In the genomic region with DNA sequence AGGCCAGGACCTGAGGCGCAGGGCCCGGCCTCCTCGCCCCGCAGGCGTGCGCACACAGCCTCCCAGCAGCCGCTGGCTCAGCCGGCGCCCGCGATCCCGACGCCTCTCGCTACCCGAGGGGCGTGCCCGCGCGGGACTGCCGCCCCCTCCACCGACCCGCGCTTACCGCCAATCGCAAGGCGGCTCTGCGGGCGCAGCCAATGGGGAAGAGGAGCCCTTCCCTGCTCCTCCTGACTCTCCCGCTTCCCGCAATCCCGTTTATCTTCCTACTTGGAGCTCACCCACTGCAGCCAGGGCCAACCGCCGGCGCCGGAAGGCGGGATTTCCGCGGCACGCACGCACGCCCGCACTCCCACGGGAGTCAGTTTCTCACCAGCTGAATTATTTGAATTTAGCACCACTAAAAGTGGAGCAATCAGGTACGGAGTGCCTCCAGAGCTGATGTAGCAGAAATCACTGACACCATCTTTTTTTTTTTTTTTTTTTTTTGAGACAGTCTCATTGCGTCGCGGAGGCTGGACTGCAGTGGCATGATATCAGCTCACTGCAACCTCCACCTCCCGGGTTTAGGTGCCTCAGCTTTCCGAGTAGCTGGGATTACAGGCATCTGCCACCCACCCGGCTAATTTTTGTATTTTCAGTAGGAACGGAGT, we compare ENCODE assay signal across 7 cellular contexts.
DNase-seq lines count a peak whose midpoint lies in the region; ATAC-seq, FAIRE-seq and TF ChIP-seq lines count a peak whose summit lies in the region.
"Not testable (repeated sequence)": the region's sequence is repeated elsewhere in the genome, so short reads cannot be mapped to it uniquely, and the experiment has no call there.

No MANE protein-coding gene starts in this region.

- H3K4me1 ChIP-seq in A549; HepG2 (ENCODE audit: insufficient read depth, low read length): not testable (repeated sequence)

- not testable (repeated sequence) for H3K4me1 Mint-ChIP-seq in central memory CD8-positive, alpha-beta T cell; naive thymus-derived CD8-positive, alpha-beta T cell; stimulated activated naive B cell treated with anti-CD40 and anti-IgM and Interleukin-4, amounts not matched to agents 10 μg/mL and 1 μg/mL and 100 μg/mL, for 72 hours

- not testable (repeated sequence) for H4K20me1 ChIP-seq in HepG2 (ENCODE audit: insufficient read depth, low read length)

- not testable (repeated sequence) for FAIRE-seq in A549 (lab: Jason Lieb, UNC); HepG2 (lab: Jason Lieb, UNC)

- ATAC-seq in A549, result peak; percentile 99 to 100
- ATAC-seq in SK-N-SH treated with all-trans-retinoic acid at 6 μM for 48 hours, result peak; percentile 100
- ATAC-seq in central memory CD8-positive, alpha-beta T cell (replicated peaks; ENCODE audit: extremely low read depth, poor library complexity, severe bottlenecking), result peak; percentile 74
- peak; percentile 83 for ATAC-seq in left ventricle myocardium superior
- peak; percentile 72 for ATAC-seq in HepG2
- ATAC-seq in naive thymus-derived CD8-positive, alpha-beta T cell, result peak; percentile 50 to 82
- peak; percentile 42 to 61 for ATAC-seq in stimulated activated naive B cell treated with anti-CD40 and anti-IgM and Interleukin-4, amounts not matched to agents 10 μg/mL and 1 μg/mL and 100 μg/mL, for 72 hours (replicated peaks)

- TF ChIP-seq CTCF in A549 (IDR thresholded peaks at IDR 0.05); HepG2 (CRISPR knock-in tag; IDR thresholded peaks at IDR 0.05): not testable (repeated sequence)

- intact Hi-C loops in left ventricle myocardium superior (cut with micrococcal nuclease); HepG2 (cut with micrococcal nuclease; ENCODE audit: unreplicated experiment): not testable (repeated sequence)

- CTCF ChIA-PET in A549 (lab: Yijun Ruan, JAX); HepG2 (lab: Yijun Ruan, JAX; ENCODE audit: low intra/inter-chr PET ratio, low total read pairs): not testable (repeated sequence)

- H3K4me3 Mint-ChIP-seq in central memory CD8-positive, alpha-beta T cell; naive thymus-derived CD8-positive, alpha-beta T cell; stimulated activated naive B cell treated with anti-CD40 and anti-IgM and Interleukin-4, amounts not matched to agents 10 μg/mL and 1 μg/mL and 100 μg/mL, for 72 hours: not testable (repeated sequence)

- DNase-seq in A549 (ENCODE audit: low read depth in 1 of 2, low spot score in 1 of 2); central memory CD8-positive, alpha-beta T cell (ENCODE audit: low spot score in 2 of 2); left ventricle myocardium superior; HepG2 (ENCODE audit: low spot score); naive thymus-derived CD8-positive, alpha-beta T cell; stimulated activated naive B cell treated with anti-CD40 and anti-IgM and Interleukin-4, amounts not matched to agents 10 μg/mL and 1 μg/mL and 100 μg/mL, for 72 hours: not testable (repeated sequence)

- TF ChIP-seq EP300 in A549 (IDR thresholded peaks at IDR 0.05); HepG2 (IDR thresholded peaks at IDR 0.05; ENCODE audit: low read depth in 2 of 2, low read length in 2 of 2); HepG2 (CRISPR knock-in tag; IDR thresholded peaks at IDR 0.05; ENCODE audit: borderline replicate concordance): not testable (repeated sequence)

- H3K27me3 ChIP-seq in HepG2 (ENCODE audit: control insufficient read depth in 1 of 2, insufficient read depth in 2 of 2, low read length in 2 of 2), result not testable (repeated sequence)

- not testable (repeated sequence) for H3K27ac ChIP-seq in A549; HepG2 (ENCODE audit: extremely low read length, insufficient read depth, low read length)

- H3K27me3 Mint-ChIP-seq in central memory CD8-positive, alpha-beta T cell; naive thymus-derived CD8-positive, alpha-beta T cell; stimulated activated naive B cell treated with anti-CD40 and anti-IgM and Interleukin-4, amounts not matched to agents 10 μg/mL and 1 μg/mL and 100 μg/mL, for 72 hours: not testable (repeated sequence)

- H3K9me3 ChIP-seq in A549; HepG2 (ENCODE audit: low read length): not testable (repeated sequence)

- H3K79me2 ChIP-seq in HepG2 (ENCODE audit: insufficient read depth, low read length), result not testable (repeated sequence)

- not testable (repeated sequence) for H3K4me3 ChIP-seq in A549; HepG2 (replicated peaks in 1 of 3; ENCODE audit: insufficient read depth in 1 of 3, low read depth in 2 of 3, low read length in 3 of 3)

- not testable (repeated sequence) for H3K9me3 Mint-ChIP-seq in central memory CD8-positive, alpha-beta T cell; naive thymus-derived CD8-positive, alpha-beta T cell; stimulated activated naive B cell treated with anti-CD40 and anti-IgM and Interleukin-4, amounts not matched to agents 10 μg/mL and 1 μg/mL and 100 μg/mL, for 72 hours

- not testable (repeated sequence) for TF ChIP-seq POLR2A in A549 (IDR thresholded peaks at IDR 0.05; ENCODE audit: low read length); HepG2 (IDR thresholded peaks at IDR 0.05; ENCODE audit: insufficient read depth in 1 of 2, low read depth in 2 of 2, low read length in 2 of 2)

- H2AFZ ChIP-seq in HepG2 (ENCODE audit: low read length), result not testable (repeated sequence)

- H3K27ac Mint-ChIP-seq in central memory CD8-positive, alpha-beta T cell (ENCODE audit: low read depth); naive thymus-derived CD8-positive, alpha-beta T cell; stimulated activated naive B cell treated with anti-CD40 and anti-IgM and Interleukin-4, amounts not matched to agents 10 μg/mL and 1 μg/mL and 100 μg/mL, for 72 hours: not testable (repeated sequence)

- TF ChIP-seq RAD21 in A549 (conservative IDR thresholded peaks at IDR 0.05 in 1 of 2, IDR thresholded peaks at IDR 0.05 in 1 of 2); HepG2 (CRISPR knock-in tag; IDR thresholded peaks at IDR 0.05): not testable (repeated sequence)

- POLR2A ChIA-PET in A549 (lab: Yijun Ruan, JAX); HepG2 (lab: Yijun Ruan, JAX); naive thymus-derived CD8-positive, alpha-beta T cell (lab: Charles Lee): not testable (repeated sequence)

- not testable (repeated sequence) for BruUV-seq in HepG2 (replicated peaks; lab: Mats Ljungman, UMichigan)

- in situ Hi-C loops in HepG2 (cut with HindIII; ENCODE audit: extremely low pct_ligation_motif_present, low pct_unique_long_range_greater_than_20kb), result not testable (repeated sequence)

- no CpG with 5 or more reads among the region's 51 CpGs for WGBS in A549 (ENCODE audit: missing lambda C conversion rate)
- no CpG with 5 or more reads among the region's 51 CpGs for WGBS in HepG2 (ENCODE audit: low lambda C conversion rate)

- not testable (repeated sequence) for H3K9ac ChIP-seq in HepG2 (ENCODE audit: insufficient read depth, low read depth, low read length)

- not testable (repeated sequence) for H3K36me3 Mint-ChIP-seq in central memory CD8-positive, alpha-beta T cell (ENCODE audit: insufficient read depth); naive thymus-derived CD8-positive, alpha-beta T cell; stimulated activated naive B cell treated with anti-CD40 and anti-IgM and Interleukin-4, amounts not matched to agents 10 μg/mL and 1 μg/mL and 100 μg/mL, for 72 hours

- H3K36me3 ChIP-seq in HepG2 (replicated peaks in 1 of 2; ENCODE audit: control insufficient read depth in 1 of 2, insufficient read depth in 2 of 2, low read length in 2 of 2), result not testable (repeated sequence)

- H3K4me2 ChIP-seq in A549; HepG2 (ENCODE audit: low read depth, low read length): not testable (repeated sequence)
